Comparison of ENCODE assay signal across 13 cellular contexts in the genomic region with DNA sequence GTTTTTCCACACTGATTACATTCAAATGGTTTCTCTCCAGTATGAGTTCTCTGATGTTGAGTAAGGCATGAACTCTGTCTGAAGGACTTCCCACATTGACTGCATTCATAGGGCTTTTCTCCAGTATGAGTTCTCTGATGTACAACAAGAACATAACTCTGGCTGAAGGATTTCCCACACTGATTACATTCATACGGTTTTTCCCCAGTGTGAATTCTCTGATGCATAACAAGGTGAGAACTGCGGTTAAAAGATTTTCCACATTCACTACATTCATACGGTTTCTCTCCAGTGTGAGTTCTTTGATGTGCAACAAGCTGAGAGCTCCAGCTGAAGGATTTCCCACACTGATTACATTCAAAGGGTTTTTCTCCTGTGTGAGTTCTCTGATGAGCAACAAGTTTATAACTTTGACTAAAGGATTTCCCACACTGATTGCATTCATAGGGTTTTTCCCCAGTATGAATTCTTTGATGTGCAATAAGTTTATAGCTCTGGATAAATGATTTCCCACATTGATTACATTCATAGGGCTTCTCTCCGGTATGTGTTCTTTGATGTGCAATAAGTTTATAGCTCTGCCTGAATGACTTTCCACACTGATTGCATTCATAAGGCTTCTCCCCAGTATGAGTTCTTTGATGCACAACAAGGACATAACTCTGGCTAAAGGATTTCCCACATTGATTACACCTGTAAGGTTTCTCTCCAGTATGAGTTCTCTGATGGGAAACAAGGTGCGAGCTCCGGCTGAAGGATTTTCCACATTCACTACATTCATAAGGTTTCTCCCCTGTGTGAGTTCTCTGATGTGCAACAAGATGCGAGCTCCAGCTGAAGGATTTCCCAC. TPM values are rescaled to one million over a fixed set of nuclear protein-coding genes. Genes with fewer than 3 reads are reported as not detected.
DNase-seq lines count a peak whose midpoint lies in the region; ATAC-seq and TF ChIP-seq lines count a peak whose summit lies in the region.
"Had no signal": no experiment of that assay in that cellular context is flagged by ENCODE, and none has a peak within 500 bp of the region (broad histone marks: within the 10 kb centered on the region; RNA-seq: fewer than 3 reads in every experiment).

No MANE protein-coding gene starts in this region.

- H3K36me3 ChIP-seq in cardiac muscle cell, result peaks cover 27% of the 10 kb centered on the region
- H3K36me3 ChIP-seq in heart right ventricle, result peaks cover 26 to 93% (median 72%) of the 10 kb centered on the region in 9 donors
- H3K36me3 ChIP-seq in PC-9 (ENCODE audit: low read depth), result peaks cover 70% of the 10 kb centered on the region
- H3K36me3 ChIP-seq in fibroblast of lung (ENCODE audit: control insufficient read depth, insufficient read depth, low read length), result peaks cover 2% of the 10 kb centered on the region
- H3K36me3 ChIP-seq in HAP-1 (replicated peaks), result peaks cover 33% of the 10 kb centered on the region

- no TSS peak for BruUV-seq in PC-9 (replicated peaks; lab: Mats Ljungman, UMichigan)

- ATAC-seq in heart right ventricle, result no peak
- no peak for ATAC-seq in left lobe of liver
- no peak for ATAC-seq in Right ventricle myocardium inferior

- CTCF ChIA-PET in PC-9 (lab: Charles Lee), result no interaction called here

- H2AFZ ChIP-seq in PC-9, result no peak overlapping the region
- no peak overlapping the region for H2AFZ ChIP-seq in fibroblast of lung (ENCODE audit: low read length)
- H2AFZ ChIP-seq: parathyroid adenoma had no signal

- POLR2A ChIA-PET in PC-9 (lab: Charles Lee; ENCODE audit: unreplicated experiment), result no interaction called here

- peaks cover 84% of the 10 kb centered on the region for H3K36me3 Mint-ChIP-seq in type B pancreatic cell

- H3K4me2 ChIP-seq in PC-9, result no peak overlapping the region
- no peak overlapping the region for H3K4me2 ChIP-seq in fibroblast of lung (ENCODE audit: extremely low read depth, insufficient read depth, low read length)

- H3K4me1 Mint-ChIP-seq in type B pancreatic cell (ENCODE audit: unreplicated experiment), result no peaks in the 10 kb centered on the region

- H3K4me1 ChIP-seq in cardiac muscle cell (ENCODE audit: low read depth) (no peaks in the 10 kb centered on the region), heart right ventricle (no peaks in the 10 kb centered on the region), PC-9 (replicated peaks; ENCODE audit: insufficient read depth) (no peaks in the 10 kb centered on the region), fibroblast of lung (ENCODE audit: control insufficient read depth, extremely low read depth, insufficient read depth, low read length) (no peaks in the 10 kb centered on the region), HAP-1 (no peaks in the 10 kb centered on the region)
- H3K4me1 ChIP-seq: parathyroid adenoma had no signal

- peak overlapping the region; percentile 40 for H3K4me3 Mint-ChIP-seq in type B pancreatic cell

- intact Hi-C loops in heart right ventricle (cut with DNase I) (no loop called here), PC-9 (cut with micrococcal nuclease; ENCODE audit: unreplicated experiment) (no loop called here), Right ventricle myocardium inferior (cut with DNase I) (no loop called here)

- H3K79me2 ChIP-seq in PC-9 (ENCODE audit: low read depth) (no peaks in the 10 kb centered on the region), fibroblast of lung (ENCODE audit: control insufficient read depth, insufficient read depth, low read length) (no peaks in the 10 kb centered on the region)
- H3K79me2 ChIP-seq: parathyroid adenoma had no signal

- no peaks in the 10 kb centered on the region for H3K27me3 ChIP-seq in cardiac muscle cell
- no peaks in the 10 kb centered on the region for H3K27me3 ChIP-seq in heart right ventricle
- H3K27me3 ChIP-seq in PC-9 (ENCODE audit: insufficient read depth, low read depth), result no peaks in the 10 kb centered on the region
- no peaks in the 10 kb centered on the region for H3K27me3 ChIP-seq in fibroblast of lung (ENCODE audit: control insufficient read depth, insufficient read depth, low read length)
- no peaks in the 10 kb centered on the region for H3K27me3 ChIP-seq in HAP-1 (ENCODE audit: low read depth)

- no peaks in the 10 kb centered on the region for H3K9me2 ChIP-seq in PC-9 (ENCODE audit: insufficient read depth)

- no peaks in the 10 kb centered on the region for H3K27me3 Mint-ChIP-seq in type B pancreatic cell

- DNase-seq in cardiac muscle cell (ENCODE audit: low read depth in 1 of 2, low spot score in 1 of 2) (peak; percentile 6 to 17), heart right ventricle (no peak), PC-9 (peak; percentile 6 to 56), fibroblast of lung (ENCODE audit: low read depth in 2 of 2) (peak; percentile 27 to 42), type B pancreatic cell (ENCODE audit: extremely low spot score, unreplicated experiment) (no peak), left lobe of liver (ENCODE audit: low spot score) (no peak), Right ventricle myocardium inferior (ENCODE audit: missing footprints) (no peak), HAP-1 (ENCODE audit: low spot score in 2 of 2) (no peak)
- DNase-seq: HCEC 1CT, NCI-H2227 treated with DMSO at 0.1 percent for 48 hours, substantia nigra had no signal

- WGBS in heart right ventricle, 2 donors, result 96 to 98% methylated on average over 7 of the region's 7 CpGs

- peaks cover 34% of the 10 kb centered on the region for H3K9me3 Mint-ChIP-seq in type B pancreatic cell

- no peak for TF ChIP-seq CTCF in cardiac muscle cell (IDR thresholded peaks at IDR 0.05; ENCODE audit: low read depth, low read length)
- TF ChIP-seq CTCF in heart right ventricle (IDR thresholded peaks at IDR 0.05), result no peak
- TF ChIP-seq CTCF in PC-9 (conservative IDR thresholded peaks at IDR 0.05), result no peak
- TF ChIP-seq CTCF in fibroblast of lung (conservative IDR thresholded peaks at IDR 0.05 in 1 of 2, IDR thresholded peaks at IDR 0.05 in 1 of 2; ENCODE audit: low read depth in 1 of 2, low read length in 2 of 2), result no peak
- TF ChIP-seq CTCF in type B pancreatic cell (conservative IDR thresholded peaks at IDR 0.05), result no peak

- H3K27ac ChIP-seq in cardiac muscle cell, result no peak overlapping the region
- H3K27ac ChIP-seq in heart right ventricle, result no peak overlapping the region
- H3K27ac ChIP-seq in PC-9, result no peak overlapping the region
- no peak overlapping the region for H3K27ac ChIP-seq in fibroblast of lung (ENCODE audit: insufficient read depth, low read length)
- H3K27ac ChIP-seq: parathyroid adenoma had no signal

- peak overlapping the region; percentile 5 for H3K27ac Mint-ChIP-seq in type B pancreatic cell

- in situ Hi-C loops in HAP-1 (cut with MboI; ENCODE audit: low sequenced_read_pairs), result no loop called here

- H3K9me3 ChIP-seq in cardiac muscle cell (ENCODE audit: low read depth) (peaks cover 38% of the 10 kb centered on the region), heart right ventricle (peaks cover 9 to 100% (median 100%) of the 10 kb centered on the region in 11 donors), PC-9 (ENCODE audit: insufficient read depth, low read depth) (peaks cover 91% of the 10 kb centered on the region), fibroblast of lung (ENCODE audit: control insufficient read depth, insufficient read depth, low read depth, low read length) (peaks cover 8% of the 10 kb centered on the region), HAP-1 (peaks cover 68% of the 10 kb centered on the region)

- H4K20me1 ChIP-seq in PC-9 (ENCODE audit: insufficient read depth), result no peaks in the 10 kb centered on the region
- no peaks in the 10 kb centered on the region for H4K20me1 ChIP-seq in fibroblast of lung (ENCODE audit: control insufficient read depth, extremely low read depth, insufficient read depth, low read length)

- peaks cover 38% of the 10 kb centered on the region for H3F3A ChIP-seq in PC-9 (ENCODE audit: insufficient read depth, low read depth)

- H3K4me3 ChIP-seq in cardiac muscle cell (no peak overlapping the region), heart right ventricle (no peak overlapping the region), PC-9 (0 out of 2 replicates have a peak overlapping the region, but pooled peaks have one; percentile 13), fibroblast of lung (replicated peaks in 1 of 4; ENCODE audit: control extremely low read depth in 1 of 4, insufficient read depth in 1 of 4, low read depth in 3 of 4, low read length in 4 of 4) (no peak overlapping the region), HAP-1 (no peak overlapping the region)

- H3K9ac ChIP-seq in fibroblast of lung (ENCODE audit: insufficient read depth, low read length), result no peak overlapping the region
- H3K9ac ChIP-seq: parathyroid adenoma had no signal

RNA-seq across cellular contexts. Expression of gene ZNF180, which starts 23.5 kb away (rescaled TPM):
- total RNA-seq in cardiac muscle cell, result 31.2 and 33.4 TPM in 2 replicates
- polyA plus RNA-seq in cardiac muscle cell, result 3.3 and 5.7 TPM in 2 replicates
- total RNA-seq in heart right ventricle, result 1 to 10 TPM; 3.2 to 6.7 (median 4.6) TPM
- polyA plus RNA-seq in heart right ventricle, result 1 to 10 TPM; 1.7 to 4.5 TPM
- 6.3 and 11.3 TPM in 2 replicates for total RNA-seq in PC-9 (2021)
- total RNA-seq in fibroblast of lung, result 6.4 and 7.6 TPM in 2 replicates
- polyA plus RNA-seq in fibroblast of lung, result 1.4 TPM in 2 replicates
- polyA plus RNA-seq in fibroblast of lung (2012), result 3.2 and 3.3 TPM in 2 replicates
- polyA minus RNA-seq in fibroblast of lung (ENCODE audit: low replicate concordance), result 0.41 TPM in 1 of 2 replicates, not detected in the other
- total RNA-seq in type B pancreatic cell (ENCODE audit: low replicate concordance), result 11.3 and 12.4 TPM in 2 replicates
- total RNA-seq in left lobe of liver, result 4.3 TPM
- total RNA-seq in Right ventricle myocardium inferior, result 4.5 TPM

RNA-seq across cellular contexts. Expression of gene ZNF229, which starts 28.5 kb away (rescaled TPM):
- total RNA-seq in cardiac muscle cell (3.9 and 6.6 TPM in 2 replicates), heart right ventricle (10 to 100 TPM in 1 of 10 donors, 1 to 10 TPM in 9; 5.4 to 11.4 (median 6.9) TPM), PC-9 (2021) (11.3 and 12.3 TPM in 2 replicates), fibroblast of lung (24.4 and 25.2 TPM in 2 replicates), type B pancreatic cell (ENCODE audit: low replicate concordance) (12.0 and 20.4 TPM in 2 replicates), left lobe of liver (1.2 TPM), Right ventricle myocardium inferior (7.3 TPM)
- polyA plus RNA-seq in cardiac muscle cell (2.5 and 7.0 TPM in 2 replicates), heart right ventricle (1 to 10 TPM; 2.4 to 2.6 TPM), fibroblast of lung (5.7 and 5.8 TPM in 2 replicates)
- 4.7 and 6.7 TPM in 2 replicates for polyA plus RNA-seq in fibroblast of lung (2012)
- polyA minus RNA-seq in fibroblast of lung (ENCODE audit: low replicate concordance), result 2.6 and 3.1 TPM in 2 replicates

RNA-seq across cellular contexts. Expression of gene CEACAM20, which starts 52.7 kb away (rescaled TPM):
- not detected in 2 replicates for total RNA-seq in cardiac muscle cell
- not detected in 2 replicates for polyA plus RNA-seq in cardiac muscle cell
- total RNA-seq in heart right ventricle, result not detected
- not detected for polyA plus RNA-seq in heart right ventricle
- total RNA-seq in PC-9 (2021), result not detected in 2 replicates
- total RNA-seq in fibroblast of lung, result not detected in 2 replicates
- polyA plus RNA-seq in fibroblast of lung, result not detected in 2 replicates
- polyA plus RNA-seq in fibroblast of lung (2012), result not detected in 2 replicates
- polyA minus RNA-seq in fibroblast of lung (ENCODE audit: low replicate concordance), result not detected in 2 replicates
- 2.3 TPM in 1 of 2 replicates, not detected in the other for total RNA-seq in type B pancreatic cell (ENCODE audit: low replicate concordance)
- not detected for total RNA-seq in left lobe of liver
- total RNA-seq in Right ventricle myocardium inferior, result not detected
- total RNA-seq: epithelial cell of proximal tubule had no signal

Comparison
In these comparisons a context has a peak if more than half of its experiments do, and no peak if none do; other contexts are left out.
1. DNase-seq: peak in cardiac muscle cell (2 of 2), PC-9 (2 of 2) and fibroblast of lung (2 of 2); none in heart right ventricle (0 of 2), type B pancreatic cell (single experiment), left lobe of liver (single experiment), Right ventricle myocardium inferior (single experiment) and HAP-1 (0 of 2).